Comparison of ENCODE assay signal across 1 cellular context in the genomic region with DNA sequence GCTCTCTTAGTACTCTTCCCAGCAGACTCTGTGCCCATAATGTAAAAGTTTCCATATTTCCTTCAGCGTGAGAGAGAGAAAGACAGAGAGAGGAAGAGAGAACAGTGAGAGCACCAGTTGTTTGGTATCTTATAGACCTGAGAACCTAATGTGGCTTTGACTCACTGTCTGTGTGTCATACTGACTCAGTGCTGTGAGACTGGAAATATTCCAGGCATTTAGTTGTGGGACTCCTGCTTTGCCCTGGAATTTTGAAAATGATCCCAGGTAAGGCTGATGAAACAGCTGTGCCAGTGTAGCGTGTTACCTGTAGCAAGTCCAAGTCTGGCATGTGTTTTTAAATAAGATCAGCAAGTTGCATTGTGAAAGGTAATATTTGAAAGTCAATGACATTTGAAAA.
TF ChIP-seq lines count a peak whose summit lies in the region.

No MANE protein-coding gene starts in this region.

TF ChIP-seq in WTC11, 78 proteins besides CTCF, POLR2A, EP300 and RAD21 (continued from another document):
- TF ChIP-seq, protein P1, sequence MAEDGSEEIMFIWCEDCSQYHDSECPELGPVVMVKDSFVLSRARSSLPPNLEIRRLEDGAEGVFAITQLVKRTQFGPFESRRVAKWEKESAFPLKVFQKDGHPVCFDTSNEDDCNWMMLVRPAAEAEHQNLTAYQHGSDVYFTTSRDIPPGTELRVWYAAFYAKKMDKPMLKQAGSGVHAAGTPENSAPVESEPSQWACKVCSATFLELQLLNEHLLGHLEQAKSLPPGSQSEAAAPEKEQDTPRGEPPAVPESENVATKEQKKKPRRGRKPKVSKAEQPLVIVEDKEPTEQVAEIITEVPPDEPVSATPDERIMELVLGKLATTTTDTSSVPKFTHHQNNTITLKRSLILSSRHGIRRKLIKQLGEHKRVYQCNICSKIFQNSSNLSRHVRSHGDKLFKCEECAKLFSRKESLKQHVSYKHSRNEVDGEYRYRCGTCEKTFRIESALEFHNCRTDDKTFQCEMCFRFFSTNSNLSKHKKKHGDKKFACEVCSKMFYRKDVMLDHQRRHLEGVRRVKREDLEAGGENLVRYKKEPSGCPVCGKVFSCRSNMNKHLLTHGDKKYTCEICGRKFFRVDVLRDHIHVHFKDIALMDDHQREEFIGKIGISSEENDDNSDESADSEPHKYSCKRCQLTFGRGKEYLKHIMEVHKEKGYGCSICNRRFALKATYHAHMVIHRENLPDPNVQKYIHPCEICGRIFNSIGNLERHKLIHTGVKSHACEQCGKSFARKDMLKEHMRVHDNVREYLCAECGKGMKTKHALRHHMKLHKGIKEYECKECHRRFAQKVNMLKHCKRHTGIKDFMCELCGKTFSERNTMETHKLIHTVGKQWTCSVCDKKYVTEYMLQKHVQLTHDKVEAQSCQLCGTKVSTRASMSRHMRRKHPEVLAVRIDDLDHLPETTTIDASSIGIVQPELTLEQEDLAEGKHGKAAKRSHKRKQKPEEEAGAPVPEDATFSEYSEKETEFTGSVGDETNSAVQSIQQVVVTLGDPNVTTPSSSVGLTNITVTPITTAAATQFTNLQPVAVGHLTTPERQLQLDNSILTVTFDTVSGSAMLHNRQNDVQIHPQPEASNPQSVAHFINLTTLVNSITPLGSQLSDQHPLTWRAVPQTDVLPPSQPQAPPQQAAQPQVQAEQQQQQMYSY (CRISPR knock-in tag; IDR thresholded peaks at IDR 0.05) = no peak
- no peak for TF ChIP-seq ESRRA (CRISPR knock-in tag; IDR thresholded peaks at IDR 0.05; ENCODE audit: borderline replicate concordance)
- TF ChIP-seq, protein P2, sequence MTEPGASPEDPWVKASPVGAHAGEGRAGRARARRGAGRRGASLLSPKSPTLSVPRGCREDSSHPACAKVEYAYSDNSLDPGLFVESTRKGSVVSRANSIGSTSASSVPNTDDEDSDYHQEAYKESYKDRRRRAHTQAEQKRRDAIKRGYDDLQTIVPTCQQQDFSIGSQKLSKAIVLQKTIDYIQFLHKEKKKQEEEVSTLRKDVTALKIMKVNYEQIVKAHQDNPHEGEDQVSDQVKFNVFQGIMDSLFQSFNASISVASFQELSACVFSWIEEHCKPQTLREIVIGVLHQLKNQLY (CRISPR knock-in tag; IDR thresholded peaks at IDR 0.05) = no peak
- TF ChIP-seq, protein P3, sequence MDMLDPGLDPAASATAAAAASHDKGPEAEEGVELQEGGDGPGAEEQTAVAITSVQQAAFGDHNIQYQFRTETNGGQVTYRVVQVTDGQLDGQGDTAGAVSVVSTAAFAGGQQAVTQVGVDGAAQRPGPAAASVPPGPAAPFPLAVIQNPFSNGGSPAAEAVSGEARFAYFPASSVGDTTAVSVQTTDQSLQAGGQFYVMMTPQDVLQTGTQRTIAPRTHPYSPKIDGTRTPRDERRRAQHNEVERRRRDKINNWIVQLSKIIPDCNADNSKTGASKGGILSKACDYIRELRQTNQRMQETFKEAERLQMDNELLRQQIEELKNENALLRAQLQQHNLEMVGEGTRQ (CRISPR knock-in tag; IDR thresholded peaks at IDR 0.05) = no peak
